Comparison of ENCODE assay signal across 1 cellular context in genomic region chr3:100006570-100007271, GRCh38.
TF ChIP-seq lines count a peak whose summit lies in the region.

No MANE protein-coding gene starts in this region.

TF ChIP-seq in SK-N-SH, 30 proteins besides CTCF, POLR2A, EP300 and RAD21 (continued from another document):
- TF ChIP-seq, protein P1, sequence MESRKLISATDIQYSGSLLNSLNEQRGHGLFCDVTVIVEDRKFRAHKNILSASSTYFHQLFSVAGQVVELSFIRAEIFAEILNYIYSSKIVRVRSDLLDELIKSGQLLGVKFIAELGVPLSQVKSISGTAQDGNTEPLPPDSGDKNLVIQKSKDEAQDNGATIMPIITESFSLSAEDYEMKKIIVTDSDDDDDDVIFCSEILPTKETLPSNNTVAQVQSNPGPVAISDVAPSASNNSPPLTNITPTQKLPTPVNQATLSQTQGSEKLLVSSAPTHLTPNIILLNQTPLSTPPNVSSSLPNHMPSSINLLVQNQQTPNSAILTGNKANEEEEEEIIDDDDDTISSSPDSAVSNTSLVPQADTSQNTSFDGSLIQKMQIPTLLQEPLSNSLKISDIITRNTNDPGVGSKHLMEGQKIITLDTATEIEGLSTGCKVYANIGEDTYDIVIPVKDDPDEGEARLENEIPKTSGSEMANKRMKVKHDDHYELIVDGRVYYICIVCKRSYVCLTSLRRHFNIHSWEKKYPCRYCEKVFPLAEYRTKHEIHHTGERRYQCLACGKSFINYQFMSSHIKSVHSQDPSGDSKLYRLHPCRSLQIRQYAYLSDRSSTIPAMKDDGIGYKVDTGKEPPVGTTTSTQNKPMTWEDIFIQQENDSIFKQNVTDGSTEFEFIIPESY (IDR thresholded peaks at IDR 0.05; ENCODE audit: borderline replicate concordance, low read depth) = no peak
- TF ChIP-seq POLR2AphosphoS5 (IDR thresholded peaks at IDR 0.05; ENCODE audit: low read depth, low read length) (peak; percentile 54; the same call in 1 of the 2 replicates), JUND (IDR thresholded peaks at IDR 0.05) (peak; percentile 46), FOSL2 (IDR thresholded peaks at IDR 0.05; ENCODE audit: borderline replicate concordance, low read depth) (no peak), TCF12 (IDR thresholded peaks at IDR 0.05) (peak; percentile 71), MEF2A (IDR thresholded peaks at IDR 0.05; ENCODE audit: borderline replicate concordance, low read depth) (no peak), TAF1 (IDR thresholded peaks at IDR 0.05; ENCODE audit: borderline replicate concordance, low read depth, low read length) (no peak), NRF1 (IDR thresholded peaks at IDR 0.05; ENCODE audit: low read depth, low read length) (no peak), GABPA (IDR thresholded peaks at IDR 0.05; ENCODE audit: low read depth) (no peak), CHD2 (IDR thresholded peaks at IDR 0.05; ENCODE audit: low read length, partially characterized antibody) (no peak), MAX (IDR thresholded peaks at IDR 0.05; ENCODE audit: low read depth) (no peak), YY1 (IDR thresholded peaks at IDR 0.05; ENCODE audit: low read depth) (no peak)
